36 cellular contexts compared by ENCODE assay signal in the genomic region with DNA sequence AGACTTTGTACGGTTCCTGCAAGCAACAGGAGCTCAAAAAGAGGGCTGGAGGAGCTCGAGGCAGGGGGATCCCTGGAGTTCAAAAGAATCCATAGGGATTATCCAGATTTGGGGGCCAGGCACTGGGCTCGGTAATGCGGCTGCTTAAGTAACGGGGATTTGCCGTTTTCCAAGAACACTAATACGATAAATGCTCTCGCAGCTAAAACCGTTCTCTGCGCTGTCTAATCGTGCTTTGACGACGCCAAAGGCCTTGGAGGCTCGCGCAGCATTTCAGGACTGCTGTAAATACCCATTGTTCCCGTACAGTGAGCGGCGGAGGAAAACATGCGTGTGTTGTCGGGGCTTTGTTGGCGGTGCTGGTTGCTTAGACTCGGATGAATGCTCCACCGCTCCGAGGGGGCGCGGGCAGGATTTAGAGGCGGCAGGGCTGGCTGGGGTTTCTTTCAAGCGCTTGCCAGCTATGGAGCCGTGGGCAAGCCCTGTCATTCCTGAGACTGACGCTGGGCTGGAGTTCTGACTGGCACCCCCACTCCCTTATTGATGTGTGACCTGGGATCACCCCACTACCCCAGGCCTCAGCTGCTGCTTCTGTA. TPM values are rescaled to one million over a fixed set of nuclear protein-coding genes. Genes with fewer than 3 reads are reported as not detected.
DNase-seq lines count a peak whose midpoint lies in the region; ATAC-seq and TF ChIP-seq lines count a peak whose summit lies in the region.
"Had no signal": no experiment of that assay in that cellular context is flagged by ENCODE, and none has a peak within 500 bp of the region (broad histone marks: within the 10 kb centered on the region; RNA-seq: fewer than 3 reads in every experiment).

No MANE protein-coding gene starts in this region.

- no peaks in the 10 kb centered on the region for H3K4me1 ChIP-seq in upper lobe of right lung
- H3K4me1 ChIP-seq: ascending aorta, pancreas, right atrium auricular region, SJSA1 had no signal

- H3K27me3 ChIP-seq in upper lobe of right lung: no peaks in the 10 kb centered on the region
- H3K27me3 ChIP-seq: ascending aorta, pancreas, right atrium auricular region, SJSA1 had no signal

- H3K9me3 Mint-ChIP-seq in brain: peaks cover 0 to 4% (median 0%) of the 10 kb centered on the region in 5 experiments
- H3K9me3 Mint-ChIP-seq: activated naive CD8-positive, alpha-beta T cell treated with anti-CD3 and anti-CD28 coated beads for 36 hours; CD4-positive, alpha-beta memory T cell; dendritic cell treated with granulocyte-macrophage colony-stimulating factor and Interleukin-4, amounts not matched to agents 40 ng/mL and 50 ng/mL, for 4 days; endodermal cell; HFFc6; natural killer cell treated with Interleukin-12 subunit alpha and Interleukin-12 subunit beta and Interleukin-15 and Interleukin-18, amount 100 ng/mL, for 72 hours; stimulated activated naive CD8-positive, alpha-beta T cell treated with anti-CD3 and anti-CD28 coated beads, Interleukin-15, amount 100 ng/mL, for 72 hours had no signal

- H3K36me3 Mint-ChIP-seq in brain: no peaks in the 10 kb centered on the region
- H3K36me3 Mint-ChIP-seq: activated naive CD8-positive, alpha-beta T cell treated with anti-CD3 and anti-CD28 coated beads for 36 hours; CD4-positive, alpha-beta memory T cell; natural killer cell treated with Interleukin-12 subunit alpha and Interleukin-12 subunit beta and Interleukin-15 and Interleukin-18, amount 100 ng/mL, for 72 hours had no signal

- intact Hi-C loops in upper lobe of right lung (cut with DNase I) (no loop called here), sciatic nerve (cut with DNase I) (no loop called here)

- H3K9me3 ChIP-seq in upper lobe of right lung: no peaks in the 10 kb centered on the region
- H3K9me3 ChIP-seq: ascending aorta, pancreas, right atrium auricular region, SJSA1, thoracic aorta had no signal

- TF ChIP-seq CTCF in brain (conservative IDR thresholded peaks at IDR 0.05): no peak
- TF ChIP-seq CTCF in upper lobe of right lung (IDR thresholded peaks at IDR 0.05): no peak

- ATAC-seq in upper lobe of right lung (no peak), HG03342 (IDR thresholded peaks at IDR 0.05; ENCODE audit: unreplicated experiment) (no peak), sciatic nerve (no peak)
- ATAC-seq: pancreas; stimulated activated naive CD8-positive, alpha-beta T cell treated with anti-CD3 and anti-CD28 coated beads, Interleukin-15, amount 100 ng/mL, for 72 hours had no signal

- H3K36me3 ChIP-seq in upper lobe of right lung: no peaks in the 10 kb centered on the region
- H3K36me3 ChIP-seq: ascending aorta, pancreas, right atrium auricular region, SJSA1, thoracic aorta had no signal

- no peak overlapping the region for H3K27ac ChIP-seq in upper lobe of right lung
- H3K27ac ChIP-seq: ascending aorta, pancreas, right atrium auricular region, SJSA1, thoracic aorta had no signal

- peaks cover 29% of the 10 kb centered on the region for H3K4me1 Mint-ChIP-seq in brain
- H3K4me1 Mint-ChIP-seq: activated naive CD8-positive, alpha-beta T cell treated with anti-CD3 and anti-CD28 coated beads for 36 hours; CD4-positive, alpha-beta memory T cell; endodermal cell; stimulated activated naive CD8-positive, alpha-beta T cell treated with anti-CD3 and anti-CD28 coated beads, Interleukin-15, amount 100 ng/mL, for 72 hours had no signal

- no peak overlapping the region for H3K4me3 ChIP-seq in upper lobe of right lung
- H3K4me3 ChIP-seq: ascending aorta, lung, pancreas, right atrium auricular region, SJSA1, smooth muscle cell, thoracic aorta had no signal

- H3K27me3 Mint-ChIP-seq in brain: peaks cover 21% of the 10 kb centered on the region
- H3K27me3 Mint-ChIP-seq: activated naive CD8-positive, alpha-beta T cell treated with anti-CD3 and anti-CD28 coated beads for 36 hours; dendritic cell treated with granulocyte-macrophage colony-stimulating factor and Interleukin-4, amounts not matched to agents 40 ng/mL and 50 ng/mL, for 4 days; natural killer cell treated with Interleukin-12 subunit alpha and Interleukin-12 subunit beta and Interleukin-15 and Interleukin-18, amount 100 ng/mL, for 72 hours; stimulated activated naive CD8-positive, alpha-beta T cell treated with anti-CD3 and anti-CD28 coated beads, Interleukin-15, amount 100 ng/mL, for 72 hours had no signal

- no peak overlapping the region for H3K4me3 Mint-ChIP-seq in brain
- H3K4me3 Mint-ChIP-seq: activated naive CD8-positive, alpha-beta T cell treated with anti-CD3 and anti-CD28 coated beads for 36 hours; CD4-positive, alpha-beta memory T cell; dendritic cell treated with granulocyte-macrophage colony-stimulating factor and Interleukin-4, amounts not matched to agents 40 ng/mL and 50 ng/mL, for 4 days; endodermal cell; HFFc6; natural killer cell treated with Interleukin-12 subunit alpha and Interleukin-12 subunit beta and Interleukin-15 and Interleukin-18, amount 100 ng/mL, for 72 hours; stimulated activated naive CD8-positive, alpha-beta T cell treated with anti-CD3 and anti-CD28 coated beads, Interleukin-15, amount 100 ng/mL, for 72 hours had no signal

- DNase-seq in activated effector memory CD4-positive, alpha-beta T cell treated with anti-CD3 and anti-CD28 coated beads, Interleukin-2, amount 50 U/mL, for 16 hours: peak; percentile 50
- no peak for DNase-seq in activated effector memory CD4-positive, alpha-beta T cell treated with Interleukin-2 at 50 U/mL for 16 hours
- DNase-seq in mesenteric fat pad (ENCODE audit: low spot score) (peak; percentile 84), upper lobe of right lung (peak; percentile 38), sciatic nerve (ENCODE audit: low spot score) (no peak)
- no peak for DNase-seq in stimulated activated CD4-positive, alpha-beta T cell treated with anti-CD3 and anti-CD28 coated beads, Interleukin-1b, Interleukin-23, amount 100 ng/mL, for 48 hours
- DNase-seq: activated CD4-positive, alpha-beta T cell treated with anti-CD3 and anti-CD28 coated beads for 48 hours; activated gamma-delta T cell; activated naive CD8-positive, alpha-beta T cell treated with anti-CD3 and anti-CD28 coated beads for 36 hours; AML-193; CD4-positive, alpha-beta memory T cell; central memory CD4-positive, alpha-beta T cell; DMS 273 treated with DMSO at 0.1 percent for 48 hours; EL; HFFc6; KBM-7; NCI-H1105 treated with DMSO at 0.1 percent for 48 hours; NCI-H187 treated with DMSO at 0.1 percent for 48 hours; NCI-H2227 treated with DMSO at 0.1 percent for 48 hours; NCI-H526; stimulated activated naive CD8-positive, alpha-beta T cell treated with anti-CD3 and anti-CD28 coated beads, Interleukin-15, amount 100 ng/mL, for 72 hours; T-helper 9 cell had no signal

- peak overlapping the region in 4 of 5 experiments; percentile 19 to 92 (median 54) for H3K27ac Mint-ChIP-seq in brain
- H3K27ac Mint-ChIP-seq: activated naive CD8-positive, alpha-beta T cell treated with anti-CD3 and anti-CD28 coated beads for 36 hours; CD4-positive, alpha-beta memory T cell; dendritic cell treated with granulocyte-macrophage colony-stimulating factor and Interleukin-4, amounts not matched to agents 40 ng/mL and 50 ng/mL, for 4 days; endodermal cell; HFFc6; natural killer cell treated with Interleukin-12 subunit alpha and Interleukin-12 subunit beta and Interleukin-15 and Interleukin-18, amount 100 ng/mL, for 72 hours; stimulated activated naive CD8-positive, alpha-beta T cell treated with anti-CD3 and anti-CD28 coated beads, Interleukin-15, amount 100 ng/mL, for 72 hours had no signal

RNA-seq across cellular contexts. Expression of a gene that starts 26.2 kb away (rescaled TPM):
- 0.31 TPM for polyA plus RNA-seq in brain (ENCODE audit: insufficient read depth, low read depth, low replicate concordance)
- total RNA-seq in mesenteric fat pad (6.4 TPM), upper lobe of right lung (0.67 TPM), sciatic nerve (1.6 TPM)
- total RNA-seq: A673; activated naive CD8-positive, alpha-beta T cell treated with anti-CD3 and anti-CD28 coated beads for 36 hours; ascending aorta; CD4-positive, alpha-beta memory T cell; HFFc6; MCF 10A; natural killer cell treated with Interleukin-12 subunit alpha and Interleukin-12 subunit beta and Interleukin-15 and Interleukin-18, amount 100 ng/mL, for 72 hours; SJSA1 had no signal
- polyA plus RNA-seq: CD4-positive, alpha-beta memory T cell had no signal

Comparison
In these comparisons a context has a peak if more than half of its experiments do, and no peak if none do; other contexts are left out.
1. DNase-seq: peak in activated effector memory CD4-positive, alpha-beta T cell treated with anti-CD3 and anti-CD28 coated beads, Interleukin-2, amount 50 U/mL, for 16 hours (single experiment), mesenteric fat pad (single experiment) and upper lobe of right lung (single experiment); none in activated effector memory CD4-positive, alpha-beta T cell treated with Interleukin-2 at 50 U/mL for 16 hours (single experiment), stimulated activated CD4-positive, alpha-beta T cell treated with anti-CD3 and anti-CD28 coated beads, Interleukin-1b, Interleukin-23, amount 100 ng/mL, for 48 hours (single experiment) and sciatic nerve (single experiment).